In genomic region chr3:134237454-134238145, GRCh38 we compare ENCODE assay signal across 9 cellular contexts. TPM values are rescaled to one million over a fixed set of nuclear protein-coding genes. Genes with fewer than 3 reads are reported as not detected.
DNase-seq lines count a peak whose midpoint lies in the region; ATAC-seq, FAIRE-seq and TF ChIP-seq lines count a peak whose summit lies in the region.
"Had no signal": no experiment of that assay in that cellular context is flagged by ENCODE, and none has a peak within 500 bp of the region (broad histone marks: within the 10 kb centered on the region; RNA-seq: fewer than 3 reads in every experiment).

No MANE protein-coding gene starts in this region.

- H3K9ac ChIP-seq in HepG2 (ENCODE audit: insufficient read depth, low read depth, low read length), result no peak overlapping the region

- TF ChIP-seq CTCF in ascending aorta (IDR thresholded peaks at IDR 0.05) (no peak), HepG2 (CRISPR knock-in tag; IDR thresholded peaks at IDR 0.05) (no peak), transverse colon (IDR thresholded peaks at IDR 0.05) (no peak)

- peaks cover 11% of the 10 kb centered on the region for H3K36me3 Mint-ChIP-seq in activated CD4-positive, alpha-beta T cell treated with anti-CD3 and anti-CD28 coated beads for 36 hours (ENCODE audit: low read depth)

- FAIRE-seq in HepG2 (lab: Jason Lieb, UNC) (no peak), RCC 7860 (lab: Jason Lieb, UNC) (no peak)

- H3K9me3 Mint-ChIP-seq in activated CD4-positive, alpha-beta T cell treated with anti-CD3 and anti-CD28 coated beads for 36 hours (ENCODE audit: low read depth), result no peaks in the 10 kb centered on the region

- no peak for DNase-seq in activated CD4-positive, alpha-beta T cell treated with anti-CD3 and anti-CD28 coated beads for 36 hours
- no peak for DNase-seq in activated CD4-positive, alpha-beta T cell treated with anti-CD3 and anti-CD28 coated beads for 4 hours
- DNase-seq in ascending aorta (ENCODE audit: low spot score in 2 of 2), result no peak
- DNase-seq in HepG2 (ENCODE audit: low spot score), result peak; percentile 27
- DNase-seq in transverse colon, result no peak
- DNase-seq in RCC 7860 (ENCODE audit: low spot score), result no peak
- DNase-seq: PC-9 had no signal

- no peaks in the 10 kb centered on the region for H3K36me3 ChIP-seq in ascending aorta
- no peaks in the 10 kb centered on the region for H3K36me3 ChIP-seq in HepG2 (replicated peaks in 1 of 2; ENCODE audit: control insufficient read depth in 1 of 2, insufficient read depth in 2 of 2, low read length in 2 of 2)
- H3K36me3 ChIP-seq in transverse colon, result no peaks in the 10 kb centered on the region

- H3K79me2 ChIP-seq in HepG2 (ENCODE audit: insufficient read depth, low read length), result peaks cover 100% of the 10 kb centered on the region

- H3K27ac ChIP-seq in ascending aorta (peak overlapping the region; percentile 58 to 71), HepG2 (ENCODE audit: extremely low read length, insufficient read depth, low read length) (no peak overlapping the region), transverse colon (peak overlapping the region; percentile 19 to 54 (median 28))
- H3K27ac ChIP-seq: PC-9 had no signal

- TF ChIP-seq POLR2A in HepG2 (IDR thresholded peaks at IDR 0.05; ENCODE audit: insufficient read depth in 1 of 2, low read depth in 2 of 2, low read length in 2 of 2) (no peak), transverse colon (IDR thresholded peaks at IDR 0.05) (no peak)

- BruUV-seq in HepG2 (replicated peaks; lab: Mats Ljungman, UMichigan), result TSS peak; percentile 9

- TF ChIP-seq RAD21 in HepG2 (CRISPR knock-in tag; IDR thresholded peaks at IDR 0.05), result no peak

- H3K4me3 ChIP-seq in ascending aorta (no peak overlapping the region), HepG2 (replicated peaks in 1 of 3; ENCODE audit: insufficient read depth in 1 of 3, low read depth in 2 of 3, low read length in 3 of 3) (no peak overlapping the region), transverse colon (no peak overlapping the region)
- H3K4me3 ChIP-seq: PC-9 had no signal

- H3K4me1 Mint-ChIP-seq in activated CD4-positive, alpha-beta T cell treated with anti-CD3 and anti-CD28 coated beads for 36 hours, result peaks cover 79% of the 10 kb centered on the region

- H4K20me1 ChIP-seq in HepG2 (ENCODE audit: insufficient read depth, low read length), result peaks cover 19% of the 10 kb centered on the region

- WGBS in HepG2 (ENCODE audit: low lambda C conversion rate), result 59% methylated on average over 4 of the region's 4 CpGs
- WGBS in transverse colon (ENCODE audit: low coverage in 1 of 2), 2 donors, result 67 to 80% methylated on average over 4 of the region's 4 CpGs

- peaks cover 4 to 19% of the 10 kb centered on the region in 2 donors for H3K4me1 ChIP-seq in ascending aorta
- H3K4me1 ChIP-seq in HepG2 (ENCODE audit: insufficient read depth, low read length), result peaks cover 59% of the 10 kb centered on the region
- H3K4me1 ChIP-seq in transverse colon, result peaks cover 10 to 74% (median 38%) of the 10 kb centered on the region in 4 donors

- intact Hi-C loops in activated CD4-positive, alpha-beta T cell treated with anti-CD3 and anti-CD28 coated beads for 36 hours (cut with DNase I, micrococcal nuclease), result loop anchor here (5.0 to 10.0 kb wide), 4 partner anchors 250 to 1513 kb away; partner anchors contain the start of genes ANAPC13 (in 2 of the 2), CEP63 (in 2 of the 2), NPHP3 (in 1 of the 2) and SRPRB (in 1 of the 2)
- intact Hi-C loops in ascending aorta (cut with DNase I) (no loop called here), HepG2 (cut with micrococcal nuclease; ENCODE audit: unreplicated experiment) (no loop called here), transverse colon (cut with DNase I; ENCODE audit: low total_unique reads) (no loop called here)

- H2AFZ ChIP-seq in HepG2 (ENCODE audit: low read length), result no peak overlapping the region
- H2AFZ ChIP-seq: PC-9 had no signal

- H3K27me3 ChIP-seq in ascending aorta (no peaks in the 10 kb centered on the region), HepG2 (ENCODE audit: control insufficient read depth in 1 of 2, insufficient read depth in 2 of 2, low read length in 2 of 2) (no peaks in the 10 kb centered on the region), transverse colon (no peaks in the 10 kb centered on the region)

- no peaks in the 10 kb centered on the region for H3K27me3 Mint-ChIP-seq in activated CD4-positive, alpha-beta T cell treated with anti-CD3 and anti-CD28 coated beads for 36 hours

- ATAC-seq in activated CD4-positive, alpha-beta T cell treated with anti-CD3 and anti-CD28 coated beads for 36 hours, result no peak
- peak; percentile 64; the same call in 2 of the 3 replicates for ATAC-seq in HepG2
- ATAC-seq in GM18520 (IDR thresholded peaks at IDR 0.05; ENCODE audit: unreplicated experiment), result no peak
- no peak for ATAC-seq in HG02642 (IDR thresholded peaks at IDR 0.05; ENCODE audit: poor library complexity, unreplicated experiment)

- POLR2A ChIA-PET in activated CD4-positive, alpha-beta T cell treated with anti-CD3 and anti-CD28 coated beads for 36 hours (lab: Charles Lee), result no interaction called here
- POLR2A ChIA-PET in HepG2 (lab: Yijun Ruan, JAX), result interaction anchor here (1.3 kb wide), 2 partner anchors 13 to 137 kb away, joined by 3 read pairs; partner anchors contain the start of genes AMOTL2 and RYK

- TF ChIP-seq EP300 in HepG2 (IDR thresholded peaks at IDR 0.05; ENCODE audit: low read depth in 2 of 2, low read length in 2 of 2), result no peak
- no peak for TF ChIP-seq EP300 in HepG2 (CRISPR knock-in tag; IDR thresholded peaks at IDR 0.05; ENCODE audit: borderline replicate concordance)
- TF ChIP-seq EP300 in transverse colon (IDR thresholded peaks at IDR 0.05; ENCODE audit: low read depth), result no peak

- H3K4me2 ChIP-seq in HepG2 (ENCODE audit: low read depth, low read length), result peak overlapping the region; percentile 16
- H3K4me2 ChIP-seq: PC-9 had no signal

- H3K9me3 ChIP-seq in ascending aorta, result no peaks in the 10 kb centered on the region
- H3K9me3 ChIP-seq in HepG2 (ENCODE audit: low read length), result no peaks in the 10 kb centered on the region
- no peaks in the 10 kb centered on the region for H3K9me3 ChIP-seq in transverse colon

- CTCF ChIA-PET in activated CD4-positive, alpha-beta T cell treated with anti-CD3 and anti-CD28 coated beads for 36 hours (lab: Charles Lee), result interaction anchor here (0.9 to 4.2 kb wide), 9 partner anchors 12 to 71 kb away, joined by 3 to 32 read pairs (median 4); partner anchors contain the start of gene RYK
- CTCF ChIA-PET in HepG2 (lab: Yijun Ruan, JAX; ENCODE audit: low intra/inter-chr PET ratio, low total read pairs), result no interaction called here

- in situ Hi-C loops in HepG2 (cut with HindIII; ENCODE audit: extremely low pct_ligation_motif_present, low pct_unique_long_range_greater_than_20kb), result no loop called here
- in situ Hi-C loops in transverse colon (cut with MboI; ENCODE audit: low pct_ligation_motif_present in 1 of 4, low pct_unique_long_range_greater_than_20kb in 1 of 4, low sequenced_read_pairs in 3 of 4), result no loop called here

- no peak overlapping the region for H3K4me3 Mint-ChIP-seq in activated CD4-positive, alpha-beta T cell treated with anti-CD3 and anti-CD28 coated beads for 36 hours

- peak overlapping the region; percentile 24 for H3K27ac Mint-ChIP-seq in activated CD4-positive, alpha-beta T cell treated with anti-CD3 and anti-CD28 coated beads for 36 hours

TF ChIP-seq in HepG2, 621 proteins besides CTCF, POLR2A, EP300 and RAD21 (continues in another document):
- no peak for TF ChIP-seq MED13 (CRISPR knock-in tag; IDR thresholded peaks at IDR 0.05)
- TF ChIP-seq YY1 (IDR thresholded peaks at IDR 0.05; ENCODE audit: insufficient read depth, insufficient replicate concordance, low read depth, low read length), result no peak
- TF ChIP-seq ATF7 (IDR thresholded peaks at IDR 0.05), result peak; percentile 54
- no peak for TF ChIP-seq ATF7 (CRISPR knock-in tag; IDR thresholded peaks at IDR 0.05)
- TF ChIP-seq TBL1XR1 (IDR thresholded peaks at IDR 0.05; ENCODE audit: borderline replicate concordance, low read length, partially characterized antibody), result no peak
- no peak for TF ChIP-seq ZFP41 (CRISPR knock-in tag; IDR thresholded peaks at IDR 0.05; ENCODE audit: borderline replicate concordance)
- peak; percentile 19; the same call in 1 of the 2 replicates for TF ChIP-seq NR2F6 (IDR thresholded peaks at IDR 0.05)
- TF ChIP-seq NR2F6 (CRISPR knock-in tag; IDR thresholded peaks at IDR 0.05), result no peak
- no peak for TF ChIP-seq HNRNPUL1 (IDR thresholded peaks at IDR 0.05; ENCODE audit: low read depth, low read length)

RNA-seq across cellular contexts. Expression of gene RYK, which starts 13.1 kb away (rescaled TPM):
- 10 to 100 TPM; 23.5 to 24.0 TPM for total RNA-seq in activated CD4-positive, alpha-beta T cell treated with anti-CD3 and anti-CD28 coated beads for 36 hours
- total RNA-seq in ascending aorta, result 13.5 TPM
- 58.7 and 66.2 TPM in 2 replicates for total RNA-seq in HepG2 (2016; rRNA removed; fragmentation: Illumina TruSeq; extraction: Trizol)
- total RNA-seq in HepG2 (2016; cell fraction: cytosol; rRNA removed; fragmentation: Illumina TruSeq; extraction: Trizol; ENCODE audit: low read depth), result 78.1 and 78.2 TPM in 2 replicates
- total RNA-seq in HepG2 (2016; cell fraction: insoluble cytoplasmic fraction; rRNA removed; fragmentation: Illumina TruSeq; extraction: Trizol), result 52.1 and 70.0 TPM in 2 replicates
- total RNA-seq in HepG2 (2016; cell fraction: membrane; rRNA removed; fragmentation: Illumina TruSeq; extraction: Trizol), result 77.4 and 91.4 TPM in 2 replicates
- total RNA-seq in HepG2 (2016; cell fraction: nucleus; rRNA removed; fragmentation: Illumina TruSeq; extraction: Trizol), result 66.9 and 80.4 TPM in 2 replicates
- polyA plus RNA-seq in HepG2 (2011; rRNA removed), result 30.8 and 35.0 TPM in 2 replicates
- polyA plus RNA-seq in HepG2 (2011; cell fraction: cytosol; rRNA removed), result 16.0 and 20.5 TPM in 2 replicates
- polyA plus RNA-seq in HepG2 (2011; cell fraction: nucleus; rRNA removed), result 30.8 and 37.4 TPM in 2 replicates
- polyA plus RNA-seq in HepG2 (2012), result 29.3 and 30.2 TPM in 2 replicates
- polyA plus RNA-seq in HepG2 (2016; cell fraction: cytosol; fragmentation: Illumina TruSeq; extraction: Trizol; ENCODE audit: low read depth), result 19.2 and 19.8 TPM in 2 replicates
- 56.6 and 58.1 TPM in 2 replicates for polyA plus RNA-seq in HepG2 (2016; cell fraction: insoluble cytoplasmic fraction; fragmentation: Illumina TruSeq; extraction: Trizol; ENCODE audit: low read depth)
- polyA plus RNA-seq in HepG2 (2016; cell fraction: membrane; fragmentation: Illumina TruSeq; extraction: Trizol; ENCODE audit: low read depth), result 49.6 and 56.3 TPM in 2 replicates
- polyA plus RNA-seq in HepG2 (2016; cell fraction: nucleus; fragmentation: Illumina TruSeq; extraction: Trizol; ENCODE audit: insufficient read depth, low read depth), result 75.7 and 79.3 TPM in 2 replicates
- 40.1 and 68.9 TPM in 2 replicates for polyA minus RNA-seq in HepG2 (2011; rRNA and poly(A)+ RNA removed; ENCODE audit: low replicate concordance)
- 17.1 and 17.7 TPM in 2 replicates for polyA minus RNA-seq in HepG2 (2011; cell fraction: cytosol; rRNA and poly(A)+ RNA removed)
- polyA minus RNA-seq in HepG2 (2011; cell fraction: nucleus; rRNA and poly(A)+ RNA removed), result 93.1 and 104 TPM in 2 replicates
- total RNA-seq in transverse colon, result 10 to 100 TPM; 20.2 to 91.1 (median 61.6) TPM

Comparison
In these comparisons a context has a peak if more than half of its experiments do, and no peak if none do; other contexts are left out.
1. intact Hi-C loops: an anchor here in activated CD4-positive, alpha-beta T cell treated with anti-CD3 and anti-CD28 coated beads for 36 hours (5.0 to 10.0 kb wide); none called in ascending aorta, HepG2 and transverse colon.